11 cellular contexts compared by ENCODE assay signal in genomic region chr4:26140150-26140898, GRCh38.
DNase-seq lines count a peak whose midpoint lies in the region; ATAC-seq and TF ChIP-seq lines count a peak whose summit lies in the region.
"Had no signal": no experiment of that assay in that cellular context is flagged by ENCODE, and none has a peak within 500 bp of the region (broad histone marks: within the 10 kb centered on the region; RNA-seq: fewer than 3 reads in every experiment).

No MANE protein-coding gene starts in this region.

- no peak for TF ChIP-seq RAD21 in SK-N-SH (IDR thresholded peaks at IDR 0.05; ENCODE audit: low read length)

- 75% methylated on average over 6 of the region's 8 CpGs for WGBS in SK-N-SH (ENCODE audit: low lambda C conversion rate)
- 92% methylated on average over 7 of the region's 8 CpGs for WGBS in hepatocyte (ENCODE audit: low lambda C conversion rate, missing lambda C conversion rate)
- WGBS in transverse colon (ENCODE audit: low coverage in 1 of 2), 2 donors = 93 to 100% methylated on average over 4 to 8 of the region's 8 CpGs
- WGBS in adrenal gland, 4 donors = 87 to 90% (median 87%) methylated on average over 8 of the region's 8 CpGs

- H3K27me3 ChIP-seq in SK-N-SH (ENCODE audit: insufficient read depth) (no peaks in the 10 kb centered on the region), WERI-Rb-1 (ENCODE audit: insufficient read depth, low read depth, severe bottlenecking) (no peaks in the 10 kb centered on the region), hepatocyte (no peaks in the 10 kb centered on the region), transverse colon (no peaks in the 10 kb centered on the region), adrenal gland (no peaks in the 10 kb centered on the region)

- no peaks in the 10 kb centered on the region for H3K9me3 ChIP-seq in SK-N-SH
- peaks cover 5% of the 10 kb centered on the region for H3K9me3 ChIP-seq in WERI-Rb-1 (ENCODE audit: severe bottlenecking)
- H3K9me3 ChIP-seq in hepatocyte (ENCODE audit: low read depth) = no peaks in the 10 kb centered on the region
- H3K9me3 ChIP-seq in transverse colon = no peaks in the 10 kb centered on the region
- H3K9me3 ChIP-seq in adrenal gland (replicated peaks in 1 of 3) = no peaks in the 10 kb centered on the region

- H3K79me2 ChIP-seq in SK-N-SH (ENCODE audit: insufficient read depth) (no peaks in the 10 kb centered on the region), hepatocyte (no peaks in the 10 kb centered on the region)

- no peaks in the 10 kb centered on the region for H3F3A ChIP-seq in SK-N-SH (replicated peaks; ENCODE audit: insufficient read depth)

- H3K36me3 ChIP-seq in SK-N-SH (replicated peaks in 1 of 2; ENCODE audit: control insufficient read depth in 1 of 2, insufficient read depth in 2 of 2, low read length in 1 of 2) = no peaks in the 10 kb centered on the region
- no peaks in the 10 kb centered on the region for H3K36me3 ChIP-seq in WERI-Rb-1
- no peaks in the 10 kb centered on the region for H3K36me3 ChIP-seq in hepatocyte (replicated peaks; ENCODE audit: insufficient read depth, low read depth)
- H3K36me3 ChIP-seq in transverse colon = no peaks in the 10 kb centered on the region
- no peaks in the 10 kb centered on the region for H3K36me3 ChIP-seq in adrenal gland (replicated peaks in 1 of 2)

- DNase-seq in SK-N-SH (no peak), WERI-Rb-1 (no peak), hepatocyte (ENCODE audit: low spot score) (no peak), transverse colon (peak; percentile 22), HuH-7.5 (ENCODE audit: low spot score) (no peak), adrenal gland (no peak)
- DNase-seq: islet precursor cell, KBM-7, NCI-H526 treated with DMSO at 0.1 percent for 48 hours had no signal

- ATAC-seq in SK-N-SH treated with all-trans-retinoic acid at 6 μM for 48 hours (peak; percentile 36; the same call in 2 of the 3 replicates), HG03520 (IDR thresholded peaks at IDR 0.05; ENCODE audit: unreplicated experiment) (no peak)

- intact Hi-C loops in transverse colon (cut with DNase I; ENCODE audit: low total_unique reads) = no loop called here
- intact Hi-C loops in adrenal gland (cut with DNase I) = no loop called here

- H3K4me1 ChIP-seq in SK-N-SH (ENCODE audit: control insufficient read depth in 1 of 2, insufficient read depth in 2 of 2, low read depth in 1 of 2, low read length in 1 of 2) = peaks cover 0 to 5% of the 10 kb centered on the region in 2 experiments; a peak in 1 of 4 replicates
- H3K4me1 ChIP-seq in hepatocyte (ENCODE audit: insufficient read depth) = peaks cover 32% of the 10 kb centered on the region
- peaks cover 5 to 56% (median 27%) of the 10 kb centered on the region in 4 donors for H3K4me1 ChIP-seq in transverse colon
- peaks cover 0 to 7% of the 10 kb centered on the region in 2 donors for H3K4me1 ChIP-seq in adrenal gland (replicated peaks in 1 of 2)

- TF ChIP-seq EP300 in SK-N-SH (IDR thresholded peaks at IDR 0.05; ENCODE audit: borderline replicate concordance in 1 of 2, low read depth in 1 of 2, low read length in 1 of 2) (no peak), transverse colon (IDR thresholded peaks at IDR 0.05; ENCODE audit: low read depth) (peak; percentile 83)

- H3K9me2 ChIP-seq in SK-N-SH = no peaks in the 10 kb centered on the region
- no peaks in the 10 kb centered on the region for H3K9me2 ChIP-seq in hepatocyte (replicated peaks; ENCODE audit: insufficient read depth)

- H3K4me2 ChIP-seq in SK-N-SH = no peak overlapping the region
- H3K4me2 ChIP-seq in hepatocyte = no peak overlapping the region

- in situ Hi-C loops in transverse colon (cut with MboI; ENCODE audit: low pct_ligation_motif_present in 1 of 4, low pct_unique_long_range_greater_than_20kb in 1 of 4, low sequenced_read_pairs in 3 of 4) = no loop called here

- H4K20me1 ChIP-seq in SK-N-SH (ENCODE audit: insufficient read depth) = no peaks in the 10 kb centered on the region
- no peaks in the 10 kb centered on the region for H4K20me1 ChIP-seq in hepatocyte (ENCODE audit: insufficient read depth, poor library complexity, severe bottlenecking)

- no peak overlapping the region for H3K9ac ChIP-seq in SK-N-SH

- H3K4me3 ChIP-seq in SK-N-SH (ENCODE audit: low read depth in 2 of 2, low read length in 1 of 2) = no peak overlapping the region
- H3K4me3 ChIP-seq in WERI-Rb-1 (ENCODE audit: low read depth, low read length) = no peak overlapping the region
- H3K4me3 ChIP-seq in hepatocyte = no peak overlapping the region
- H3K4me3 ChIP-seq in transverse colon = no peak overlapping the region
- H3K4me3 ChIP-seq in adrenal gland = no peak overlapping the region

- POLR2A ChIA-PET in SK-N-SH (lab: Yijun Ruan, JAX) = no interaction called here

- no peak overlapping the region for H2AFZ ChIP-seq in SK-N-SH (ENCODE audit: low read depth)
- H2AFZ ChIP-seq in hepatocyte = no peak overlapping the region

- TF ChIP-seq POLR2A in transverse colon (IDR thresholded peaks at IDR 0.05) (no peak), adrenal gland (IDR thresholded peaks at IDR 0.05) (no peak)

- no peak overlapping the region for H3K27ac ChIP-seq in SK-N-SH (ENCODE audit: low read depth in 2 of 2, low read length in 1 of 2)
- peak overlapping the region; percentile 23; the same call in 1 of the 2 replicates for H3K27ac ChIP-seq in WERI-Rb-1
- peak overlapping the region; percentile 89 for H3K27ac ChIP-seq in hepatocyte
- peak overlapping the region; percentile 79 to 85 (median 82) for H3K27ac ChIP-seq in transverse colon
- peak overlapping the region in 2 of 5 donors; percentile 2 to 59 for H3K27ac ChIP-seq in adrenal gland

- TF ChIP-seq CTCF in SK-N-SH (IDR thresholded peaks at IDR 0.05) (no peak), WERI-Rb-1 (IDR thresholded peaks at IDR 0.05; ENCODE audit: low read depth, low read length) (no peak), hepatocyte (IDR thresholded peaks at IDR 0.05; ENCODE audit: poor library complexity) (no peak), transverse colon (IDR thresholded peaks at IDR 0.05) (no peak), adrenal gland (IDR thresholded peaks at IDR 0.05) (no peak)

- CTCF ChIA-PET in SK-N-SH (lab: Yijun Ruan, JAX) = no interaction called here

TF ChIP-seq in SK-N-SH treated with all-trans-retinoic acid at 6 μM for 48 hours, 23 proteins besides CTCF, POLR2A, EP300 and RAD21 (continues in another document):
- TF ChIP-seq, protein P1, sequence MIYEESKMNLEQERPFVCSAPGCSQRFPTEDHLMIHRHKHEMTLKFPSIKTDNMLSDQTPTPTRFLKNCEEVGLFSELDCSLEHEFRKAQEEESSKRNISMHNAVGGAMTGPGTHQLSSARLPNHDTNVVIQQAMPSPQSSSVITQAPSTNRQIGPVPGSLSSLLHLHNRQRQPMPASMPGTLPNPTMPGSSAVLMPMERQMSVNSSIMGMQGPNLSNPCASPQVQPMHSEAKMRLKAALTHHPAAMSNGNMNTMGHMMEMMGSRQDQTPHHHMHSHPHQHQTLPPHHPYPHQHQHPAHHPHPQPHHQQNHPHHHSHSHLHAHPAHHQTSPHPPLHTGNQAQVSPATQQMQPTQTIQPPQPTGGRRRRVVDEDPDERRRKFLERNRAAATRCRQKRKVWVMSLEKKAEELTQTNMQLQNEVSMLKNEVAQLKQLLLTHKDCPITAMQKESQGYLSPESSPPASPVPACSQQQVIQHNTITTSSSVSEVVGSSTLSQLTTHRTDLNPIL (CRISPR knock-in tag; IDR thresholded peaks at IDR 0.05; ENCODE audit: low read depth) = no peak
- TF ChIP-seq OSR1 (CRISPR knock-in tag; IDR thresholded peaks at IDR 0.05) (no peak), SNAI2 (CRISPR knock-in tag; IDR thresholded peaks at IDR 0.05) (no peak), ZNF70 (CRISPR knock-in tag; IDR thresholded peaks at IDR 0.05) (no peak), ZNF565 (CRISPR knock-in tag; conservative IDR thresholded peaks at IDR 0.05; ENCODE audit: low read depth) (no peak), ZFP3 (CRISPR knock-in tag; IDR thresholded peaks at IDR 0.05) (no peak)

TF ChIP-seq in SK-N-SH, 30 proteins besides CTCF, POLR2A, EP300 and RAD21:
- TF ChIP-seq GABPA (IDR thresholded peaks at IDR 0.05; ENCODE audit: low read depth) (no peak), CHD2 (IDR thresholded peaks at IDR 0.05; ENCODE audit: low read length, partially characterized antibody) (no peak), NRF1 (IDR thresholded peaks at IDR 0.05; ENCODE audit: low read depth, low read length) (no peak), IRF3 (IDR thresholded peaks at IDR 0.05; ENCODE audit: low read depth, low read length) (no peak), ZBTB33 (IDR thresholded peaks at IDR 0.05; ENCODE audit: borderline replicate concordance, low read depth) (no peak), MAX (IDR thresholded peaks at IDR 0.05; ENCODE audit: low read depth) (no peak), ELF1 (IDR thresholded peaks at IDR 0.05) (no peak)

Comparison
In these comparisons a context has a peak if more than half of its experiments do, and no peak if none do; other contexts are left out.
1. H3K27ac ChIP-seq: peak in WERI-Rb-1 (single experiment), hepatocyte (single experiment) and transverse colon (4 of 4); none in SK-N-SH (0 of 2).